In genomic region chr15:25844981-25845680, GRCh38 we compare ENCODE assay signal across 16 cellular contexts. TPM values are rescaled to one million over a fixed set of nuclear protein-coding genes. Genes with fewer than 3 reads are reported as not detected.
DNase-seq lines count a peak whose midpoint lies in the region; ATAC-seq and TF ChIP-seq lines count a peak whose summit lies in the region.
"Had no signal": no experiment of that assay in that cellular context is flagged by ENCODE, and none has a peak within 500 bp of the region (broad histone marks: within the 10 kb centered on the region; RNA-seq: fewer than 3 reads in every experiment).

No MANE protein-coding gene starts in this region.

- no peaks in the 10 kb centered on the region for H3K9me3 Mint-ChIP-seq in activated naive CD8-positive, alpha-beta T cell treated with anti-CD3 and anti-CD28 coated beads, Interleukin-2, amount 10 ng/mL, durations not matched to agents 7 days and 5 days
- H3K9me3 Mint-ChIP-seq in natural killer cell (no peaks in the 10 kb centered on the region), WTC11 (no peaks in the 10 kb centered on the region)

- H3K4me1 Mint-ChIP-seq in activated naive CD8-positive, alpha-beta T cell treated with anti-CD3 and anti-CD28 coated beads, Interleukin-2, amount 10 ng/mL, durations not matched to agents 7 days and 5 days: peaks cover 68% of the 10 kb centered on the region
- H3K4me1 Mint-ChIP-seq in natural killer cell (peaks cover 77 to 81% of the 10 kb centered on the region in 2 donors), WTC11 (peaks cover 33% of the 10 kb centered on the region)

- CTCF ChIA-PET in WTC11 (lab: Charles Lee): no interaction called here

- in situ Hi-C loops in GM23248 (cut with MboI): no loop called here

- H3K9ac ChIP-seq in BLaER1 (peak overlapping the region; percentile 29; the same call in 1 of the 2 replicates), GM23248 (peak overlapping the region; percentile 33; the same call in 1 of the 2 replicates)

- peaks cover 96% of the 10 kb centered on the region for H3K79me2 ChIP-seq in GM23248 (ENCODE audit: insufficient read depth)

- H3K27me3 ChIP-seq in BLaER1 (no peaks in the 10 kb centered on the region), GM23248 (replicated peaks; ENCODE audit: insufficient read depth) (no peaks in the 10 kb centered on the region)
- H3K27me3 ChIP-seq: breast epithelium had no signal

- no peaks in the 10 kb centered on the region for H3K27me3 Mint-ChIP-seq in activated naive CD8-positive, alpha-beta T cell treated with anti-CD3 and anti-CD28 coated beads, Interleukin-2, amount 10 ng/mL, durations not matched to agents 7 days and 5 days
- H3K27me3 Mint-ChIP-seq in natural killer cell (ENCODE audit: low read depth in 2 of 2) (no peaks in the 10 kb centered on the region), WTC11 (ENCODE audit: low read depth) (no peaks in the 10 kb centered on the region)

- H3K4me1 ChIP-seq in BLaER1 (peaks cover 77% of the 10 kb centered on the region), GM23248 (ENCODE audit: insufficient read depth) (peaks cover 42% of the 10 kb centered on the region)

- peak overlapping the region; percentile 88 for H3K4me2 ChIP-seq in BLaER1
- no peak overlapping the region for H3K4me2 ChIP-seq in GM23248 (ENCODE audit: unreplicated experiment)

- peaks cover 95% of the 10 kb centered on the region for H4K20me1 ChIP-seq in BLaER1
- H4K20me1 ChIP-seq in GM23248 (ENCODE audit: insufficient read depth): no peaks in the 10 kb centered on the region

- intact Hi-C loops in natural killer cell (cut with micrococcal nuclease): loop anchor here (5.0 kb wide), 1 partner anchor 33 kb away; no protein-coding TSS in a partner anchor

- H3K4me3 ChIP-seq in BLaER1 (no peak overlapping the region), GM23248 (no peak overlapping the region)
- H3K4me3 ChIP-seq: breast epithelium, left lung had no signal

- no peak overlapping the region for H3K27ac ChIP-seq in BLaER1
- peak overlapping the region; percentile 4; the same call in 1 of the 2 replicates for H3K27ac ChIP-seq in GM23248
- H3K27ac ChIP-seq: breast epithelium, left lung had no signal

- POLR2A ChIA-PET in activated naive CD8-positive, alpha-beta T cell treated with anti-CD3 and anti-CD28 coated beads, Interleukin-2, amount 10 ng/mL, durations not matched to agents 7 days and 5 days (lab: Charles Lee): interaction anchor here (5.9 kb wide), 1 partner anchor 16 kb away, joined by 79 read pairs; the partner anchor contains the start of gene ATP10A
- POLR2A ChIA-PET in WTC11 (lab: Charles Lee): no interaction called here

- peaks cover 31% of the 10 kb centered on the region for H3F3A ChIP-seq in GM23248 (ENCODE audit: insufficient read depth)

- 0 out of 2 replicates have a peak, but pooled peaks cover 18% of the 10 kb centered on the region for H3K36me3 ChIP-seq in BLaER1
- peaks cover 6% of the 10 kb centered on the region; the same call in 1 of the 2 replicates for H3K36me3 ChIP-seq in GM23248 (ENCODE audit: low read depth)
- H3K36me3 ChIP-seq: breast epithelium, left lung had no signal

- no peaks in the 10 kb centered on the region for H3K9me3 ChIP-seq in BLaER1
- H3K9me3 ChIP-seq in GM23248 (ENCODE audit: low read depth): no peaks in the 10 kb centered on the region
- H3K9me3 ChIP-seq: breast epithelium, left lung had no signal

- H2AFZ ChIP-seq in GM23248: no peak overlapping the region

- whole genome bisulfite sequencing in GM23248 (ENCODE audit: low coverage in 1 of 2, low lambda C conversion rate in 2 of 2, missing lambda C conversion rate in 2 of 2), 2 experiments: 47 to 51% methylated on average over 14 of the region's 14 CpGs

- TF ChIP-seq CTCF in natural killer cell (IDR thresholded peaks at IDR 0.05): no peak
- no peak for TF ChIP-seq CTCF in WTC11 (IDR thresholded peaks at IDR 0.05)

- no peak for ATAC-seq in activated naive CD8-positive, alpha-beta T cell treated with anti-CD3 and anti-CD28 coated beads, Interleukin-2, amount 10 ng/mL, durations not matched to agents 7 days and 5 days (ENCODE audit: low read depth)
- peak; percentile 9 to 34 (median 31) for ATAC-seq in natural killer cell
- ATAC-seq in WTC11: no peak
- ATAC-seq: activated CD4-positive, CD25-positive, alpha-beta regulatory T cell treated with anti-CD3 and anti-CD28 coated beads, Interleukin-2, amount 50 U/mL, for 24 hours; left lung had no signal

- no peak for DNase-seq in GM23248
- no peak for DNase-seq in activated naive CD8-positive, alpha-beta T cell treated with anti-CD3 and anti-CD28 coated beads, Interleukin-2, amount 10 ng/mL, durations not matched to agents 7 days and 5 days
- DNase-seq in natural killer cell: peak; percentile 22
- DNase-seq in GM19240 (ENCODE audit: insufficient read length, low spot score): no peak
- no peak for DNase-seq in WTC11 (ENCODE audit: low spot score)
- DNase-seq in NCI-H524 (lab: John Stamatoyannopoulos, UW): no peak
- DNase-seq: effector CD8-positive, alpha-beta T cell; KG1; left lung; NCI-H1092; RPMI8226 had no signal

- peak overlapping the region; percentile 88 for H3K27ac Mint-ChIP-seq in activated naive CD8-positive, alpha-beta T cell treated with anti-CD3 and anti-CD28 coated beads, Interleukin-2, amount 10 ng/mL, durations not matched to agents 7 days and 5 days
- H3K27ac Mint-ChIP-seq in natural killer cell (peak overlapping the region; percentile 90 to 95), WTC11 (no peak overlapping the region)
- H3K27ac Mint-ChIP-seq: B cell, progenitor cell of endocrine pancreas had no signal

- no peaks in the 10 kb centered on the region for H3K9me2 ChIP-seq in GM23248 (ENCODE audit: insufficient read depth)

- no peak overlapping the region for H3K4me3 Mint-ChIP-seq in activated naive CD8-positive, alpha-beta T cell treated with anti-CD3 and anti-CD28 coated beads, Interleukin-2, amount 10 ng/mL, durations not matched to agents 7 days and 5 days
- H3K4me3 Mint-ChIP-seq in natural killer cell (peak overlapping the region; percentile 85), WTC11 (no peak overlapping the region)
- H3K4me3 Mint-ChIP-seq: B cell had no signal

- peaks cover 27% of the 10 kb centered on the region for H3K36me3 Mint-ChIP-seq in activated naive CD8-positive, alpha-beta T cell treated with anti-CD3 and anti-CD28 coated beads, Interleukin-2, amount 10 ng/mL, durations not matched to agents 7 days and 5 days
- no peaks in the 10 kb centered on the region for H3K36me3 Mint-ChIP-seq in natural killer cell
- H3K36me3 Mint-ChIP-seq in WTC11: no peaks in the 10 kb centered on the region

TF ChIP-seq in WTC11, 78 proteins besides CTCF, POLR2A, EP300 and RAD21:
- no peak for TF ChIP-seq USF1 (CRISPR knock-in tag; IDR thresholded peaks at IDR 0.05)

RNA-seq across cellular contexts. Expression of gene ATP10A, which starts 18.0 kb away (rescaled TPM):
- total RNA-seq in GM23248 (2014; rRNA removed; shearing (Covaris generic)): 64.1 and 73.1 TPM in 2 replicates
- polyA plus RNA-seq in GM23248 (2016; fragmentation: Nextera tagmentation; extraction: Ambion mirVana): 20.4 and 22.2 TPM in 2 replicates
- total RNA-seq in activated naive CD8-positive, alpha-beta T cell treated with anti-CD3 and anti-CD28 coated beads, Interleukin-2, amount 10 ng/mL, durations not matched to agents 7 days and 5 days: 10 to 100 TPM; 57.9 to 60.3 TPM
- total RNA-seq in natural killer cell (10 to 100 TPM; 50.1 to 67.0 (median 51.2) TPM), WTC11 (2021) (2.1 to 2.4 TPM (median 2.1 TPM) in 3 replicates)

Comparison
In these comparisons a context has a peak if more than half of its experiments do, and no peak if none do; other contexts are left out.
1. ATAC-seq: peak in natural killer cell (3 of 3); none in activated naive CD8-positive, alpha-beta T cell treated with anti-CD3 and anti-CD28 coated beads, Interleukin-2, amount 10 ng/mL, durations not matched to agents 7 days and 5 days (single experiment) and WTC11 (single experiment).
2. RNA of gene ATP10A, which starts 18.0 kb away (total RNA-seq): 64.1 to 73.1 TPM in GM23248, 57.9 to 60.3 TPM in activated naive CD8-positive, alpha-beta T cell treated with anti-CD3 and anti-CD28 coated beads, Interleukin-2, amount 10 ng/mL, durations not matched to agents 7 days and 5 days and 50.1 to 67.0 TPM in natural killer cell; 2.1 to 2.4 TPM in WTC11; every median in the first group is over 10 times any median in the second.